Comparison of ENCODE assay signal across 8 cellular contexts in the genomic region with DNA sequence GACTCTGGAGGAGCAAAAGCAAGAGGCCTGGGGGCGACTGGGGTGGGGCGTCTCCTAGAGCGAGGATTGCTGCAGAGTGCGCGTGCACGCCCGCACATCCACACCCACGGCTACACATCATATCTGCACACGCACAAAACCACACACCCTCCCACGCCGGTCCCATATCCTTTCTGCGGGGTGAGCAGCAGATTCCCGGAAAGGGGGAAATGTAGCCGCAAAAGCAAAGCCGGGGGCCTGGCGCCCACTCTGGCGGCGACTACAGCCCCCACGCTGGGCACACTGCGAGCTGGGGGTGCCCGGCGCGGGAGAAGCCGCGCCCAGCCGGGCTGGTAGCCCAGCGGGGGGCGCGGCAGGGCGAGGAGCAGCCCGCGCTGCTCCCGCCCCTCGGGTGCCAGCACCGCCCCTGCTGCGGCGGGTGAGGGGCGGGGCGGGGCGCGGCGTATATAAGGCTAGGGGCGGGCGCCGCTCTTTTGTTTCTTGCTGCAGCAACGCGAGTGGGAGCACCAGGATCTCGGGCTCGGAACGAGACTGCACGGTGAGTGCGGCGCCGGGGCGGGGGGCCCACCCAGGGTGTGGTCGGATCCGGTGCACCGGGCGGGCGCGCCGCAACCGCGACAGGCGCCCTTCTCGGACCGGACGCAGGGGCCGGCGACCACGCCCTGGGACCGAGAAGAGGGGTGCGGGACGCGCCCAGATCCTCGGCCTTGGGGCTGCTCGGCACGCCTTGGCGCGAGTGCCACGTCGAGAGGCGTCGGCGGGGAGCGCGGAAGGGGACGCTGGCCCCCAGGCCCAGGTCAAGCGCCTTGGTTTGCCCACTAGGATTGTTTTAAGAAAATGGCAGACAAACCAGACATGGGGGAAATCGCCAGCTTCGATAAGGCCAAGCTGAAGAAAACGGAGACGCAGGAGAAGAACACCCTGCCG. TPM values are rescaled to one million over a fixed set of nuclear protein-coding genes. Genes with fewer than 3 reads are reported as not detected.
A peak's percentile ranks its signal among the peaks of the same experiment; 100 is the strongest.
DNase-seq lines count a peak whose midpoint lies in the region; ATAC-seq and TF ChIP-seq lines count a peak whose summit lies in the region.

A gene (plus strand): TSS at position 476 of the 927 bp plus-strand sequence.

- no peaks in the 10 kb centered on the region for H3K27me3 ChIP-seq in fibroblast of lung (ENCODE audit: control insufficient read depth, insufficient read depth, low read length)

- H3K4me1 Mint-ChIP-seq in IgD-negative memory B cell, result peaks cover 34 to 48% (median 35%) of the 10 kb centered on the region in 3 donors
- H3K4me1 Mint-ChIP-seq in activated T-helper 1 cell treated with anti-CD3 and anti-CD28 coated beads, Interleukin-12 subunit alpha, Interleukin-12 subunit beta, Interleukin-2, Interleukin-4 antibody, amounts not matched to agents 30 ng/mL and 10 ng/mL and 1 ng/mL, durations not matched to agents 14 hours and 24 hours and 36 hours (ENCODE audit: low read depth), result peaks cover 78% of the 10 kb centered on the region
- peaks cover 37 to 78% (median 71%) of the 10 kb centered on the region in 4 donors for H3K4me1 Mint-ChIP-seq in naive thymus-derived CD8-positive, alpha-beta T cell

- intact Hi-C loops in activated T-helper 1 cell treated with anti-CD3 and anti-CD28 coated beads, Interleukin-12 subunit alpha, Interleukin-12 subunit beta, Interleukin-2, Interleukin-4 antibody, amounts not matched to agents 30 ng/mL and 10 ng/mL and 1 ng/mL, durations not matched to agents 14 hours and 24 hours and 36 hours (cut with micrococcal nuclease), result loop anchor here (1.0 kb wide), 9 partner anchors 7 to 88 kb away; no protein-coding TSS in a partner anchor

- peak within 1 kb of the TSS; percentile 92 to 99 (median 96) for H3K4me3 Mint-ChIP-seq in IgD-negative memory B cell
- peak within 1 kb of the TSS; percentile 97 for H3K4me3 Mint-ChIP-seq in activated T-helper 1 cell treated with anti-CD3 and anti-CD28 coated beads, Interleukin-12 subunit alpha, Interleukin-12 subunit beta, Interleukin-2, Interleukin-4 antibody, amounts not matched to agents 30 ng/mL and 10 ng/mL and 1 ng/mL, durations not matched to agents 14 hours and 24 hours and 36 hours
- peak within 1 kb of the TSS; percentile 92 to 98 (median 96) for H3K4me3 Mint-ChIP-seq in naive thymus-derived CD8-positive, alpha-beta T cell

- peak within 1 kb of the TSS; percentile 96 for H3K9ac ChIP-seq in fibroblast of lung (ENCODE audit: insufficient read depth, low read length)

- peak within 1 kb of the TSS; percentile 93 for H3K27ac ChIP-seq in fibroblast of lung (ENCODE audit: insufficient read depth, low read length)

- no peaks in the 10 kb centered on the region for H3K9me3 ChIP-seq in fibroblast of lung (ENCODE audit: control insufficient read depth, insufficient read depth, low read depth, low read length)

- peaks cover 5% of the 10 kb centered on the region for H3K4me1 ChIP-seq in fibroblast of lung (ENCODE audit: control insufficient read depth, extremely low read depth, insufficient read depth, low read length)

- H2AFZ ChIP-seq in fibroblast of lung (ENCODE audit: low read length), result peak within 1 kb of the TSS; percentile 56

- H3K79me2 ChIP-seq in fibroblast of lung (ENCODE audit: control insufficient read depth, insufficient read depth, low read length), result peaks cover 17% of the 10 kb centered on the region

- peak within 1 kb of the TSS; percentile 87 to 96 (median 89) for H3K27ac Mint-ChIP-seq in IgD-negative memory B cell
- H3K27ac Mint-ChIP-seq in activated T-helper 1 cell treated with anti-CD3 and anti-CD28 coated beads, Interleukin-12 subunit alpha, Interleukin-12 subunit beta, Interleukin-2, Interleukin-4 antibody, amounts not matched to agents 30 ng/mL and 10 ng/mL and 1 ng/mL, durations not matched to agents 14 hours and 24 hours and 36 hours, result peak within 1 kb of the TSS; percentile 95
- peak within 1 kb of the TSS; percentile 91 to 98 (median 96) for H3K27ac Mint-ChIP-seq in naive thymus-derived CD8-positive, alpha-beta T cell

- no peaks in the 10 kb centered on the region for H3K27me3 Mint-ChIP-seq in IgD-negative memory B cell
- no peaks in the 10 kb centered on the region for H3K27me3 Mint-ChIP-seq in activated T-helper 1 cell treated with anti-CD3 and anti-CD28 coated beads, Interleukin-12 subunit alpha, Interleukin-12 subunit beta, Interleukin-2, Interleukin-4 antibody, amounts not matched to agents 30 ng/mL and 10 ng/mL and 1 ng/mL, durations not matched to agents 14 hours and 24 hours and 36 hours (ENCODE audit: insufficient read depth)
- H3K27me3 Mint-ChIP-seq in naive thymus-derived CD8-positive, alpha-beta T cell, result no peaks in the 10 kb centered on the region

- peaks cover 0 to 7% (median 1%) of the 10 kb centered on the region in 3 donors for H3K9me3 Mint-ChIP-seq in IgD-negative memory B cell
- H3K9me3 Mint-ChIP-seq in activated T-helper 1 cell treated with anti-CD3 and anti-CD28 coated beads, Interleukin-12 subunit alpha, Interleukin-12 subunit beta, Interleukin-2, Interleukin-4 antibody, amounts not matched to agents 30 ng/mL and 10 ng/mL and 1 ng/mL, durations not matched to agents 14 hours and 24 hours and 36 hours, result peaks cover 23% of the 10 kb centered on the region
- peaks cover 0 to 18% (median 0%) of the 10 kb centered on the region in 9 donors for H3K9me3 Mint-ChIP-seq in naive thymus-derived CD8-positive, alpha-beta T cell

- H4K20me1 ChIP-seq in fibroblast of lung (ENCODE audit: control insufficient read depth, extremely low read depth, insufficient read depth, low read length), result no peaks in the 10 kb centered on the region

- POLR2A ChIA-PET in naive thymus-derived CD8-positive, alpha-beta T cell (lab: Charles Lee), result interaction anchor here (0.6 to 12.5 kb wide), 19 partner anchors 9 to 698 kb away, joined by 3 to 361 read pairs (median 6); a partner anchor contains a TSS

- peak within 1 kb of the TSS; percentile 49 for H3K4me2 ChIP-seq in fibroblast of lung (ENCODE audit: extremely low read depth, insufficient read depth, low read length)

- H3K36me3 ChIP-seq in fibroblast of lung (ENCODE audit: control insufficient read depth, insufficient read depth, low read length), result peaks cover 2% of the 10 kb centered on the region

- H3K36me3 Mint-ChIP-seq in IgD-negative memory B cell, result peaks cover 10% of the 10 kb centered on the region
- peaks cover 37% of the 10 kb centered on the region for H3K36me3 Mint-ChIP-seq in activated T-helper 1 cell treated with anti-CD3 and anti-CD28 coated beads, Interleukin-12 subunit alpha, Interleukin-12 subunit beta, Interleukin-2, Interleukin-4 antibody, amounts not matched to agents 30 ng/mL and 10 ng/mL and 1 ng/mL, durations not matched to agents 14 hours and 24 hours and 36 hours (ENCODE audit: low read depth)
- H3K36me3 Mint-ChIP-seq in naive thymus-derived CD8-positive, alpha-beta T cell, result peaks cover 10 to 22% (median 14%) of the 10 kb centered on the region in 3 donors

- TF ChIP-seq CTCF in fibroblast of lung (conservative IDR thresholded peaks at IDR 0.05 in 1 of 2, IDR thresholded peaks at IDR 0.05 in 1 of 2; ENCODE audit: low read depth in 1 of 2, low read length in 2 of 2), result no peak

- peak; percentile 14 for DNase-seq in DMS79 (lab: John Stamatoyannopoulos, UW)
- peak; percentile 84 for DNase-seq in RKO (ENCODE audit: low spot score)
- DNase-seq in activated T-helper 1 cell treated with anti-CD3 and anti-CD28 coated beads, Interleukin-12 subunit alpha, Interleukin-12 subunit beta, Interleukin-2, Interleukin-4 antibody, amounts not matched to agents 30 ng/mL and 10 ng/mL and 1 ng/mL, durations not matched to agents 14 hours and 24 hours and 36 hours (ENCODE audit: low spot score), result peak; percentile 88
- peak; percentile 81 to 87 for DNase-seq in fibroblast of lung (ENCODE audit: low read depth in 2 of 2)
- peak; percentile 83 to 95 (median 92) for DNase-seq in naive thymus-derived CD8-positive, alpha-beta T cell
- peak; percentile 79 for DNase-seq in stimulated activated naive CD4-positive, alpha-beta T cell treated with Interleukin-2 at 50 U/mL for 16 hours (lab: John Stamatoyannopoulos, UW)

- H3K4me3 ChIP-seq in fibroblast of lung (replicated peaks in 1 of 4; ENCODE audit: control extremely low read depth in 1 of 4, insufficient read depth in 1 of 4, low read depth in 3 of 4, low read length in 4 of 4), result peak within 1 kb of the TSS; percentile 92 to 99 (median 96)

- peak; percentile 65 for ATAC-seq in GM21529 (IDR thresholded peaks at IDR 0.05; ENCODE audit: unreplicated experiment)
- peak; percentile 70 to 71 for ATAC-seq in naive thymus-derived CD8-positive, alpha-beta T cell

RNA-seq across cellular contexts. Expression of the gene that starts here (rescaled TPM):
- polyA plus RNA-seq in IgD-negative memory B cell (6,394 TPM), fibroblast of lung (7,414 and 10,645 TPM in 2 replicates)
- total RNA-seq in activated T-helper 1 cell treated with anti-CD3 and anti-CD28 coated beads, Interleukin-12 subunit alpha, Interleukin-12 subunit beta, Interleukin-2, Interleukin-4 antibody, amounts not matched to agents 30 ng/mL and 10 ng/mL and 1 ng/mL, durations not matched to agents 14 hours and 24 hours and 36 hours, result 2,415 and 2,510 TPM in 2 replicates
- 8,130 and 10,208 TPM in 2 replicates for total RNA-seq in fibroblast of lung
- 9,984 and 10,031 TPM in 2 replicates for polyA plus RNA-seq in fibroblast of lung (2012)
- polyA minus RNA-seq in fibroblast of lung (ENCODE audit: low replicate concordance), result 1,198 and 1,308 TPM in 2 replicates
- total RNA-seq in naive thymus-derived CD8-positive, alpha-beta T cell, result 1,000 to 10,000 TPM; 1,479 to 1,535 TPM
- polyA plus RNA-seq in naive thymus-derived CD8-positive, alpha-beta T cell, result 1,000 to 10,000 TPM; 6,950 to 8,855 (median 7,882) TPM

Comparison
In these comparisons a context has a peak if more than half of its experiments do, and no peak if none do; other contexts are left out.
1. Peak in every context shown above with its lines: DNase-seq, ATAC-seq, H3K4me3 ChIP-seq and H3K27ac ChIP-seq.
2. DNase-seq: peak in every context shown above with its lines; median percentile 92 in naive thymus-derived CD8-positive, alpha-beta T cell; 88 in activated T-helper 1 cell treated with anti-CD3 and anti-CD28 coated beads, Interleukin-12 subunit alpha, Interleukin-12 subunit beta, Interleukin-2, Interleukin-4 antibody, amounts not matched to agents 30 ng/mL and 10 ng/mL and 1 ng/mL, durations not matched to agents 14 hours and 24 hours and 36 hours; 84 in RKO; 84 in fibroblast of lung; 79 in stimulated activated naive CD4-positive, alpha-beta T cell treated with Interleukin-2 at 50 U/mL for 16 hours; 14 in DMS79.